ENCODE assay signal across 19 cellular contexts in genomic region chr2:100842241-100842922, GRCh38. TPM values are rescaled to one million over a fixed set of nuclear protein-coding genes. Genes with fewer than 3 reads are reported as not detected.
DNase-seq lines count a peak whose midpoint lies in the region; ATAC-seq, FAIRE-seq and TF ChIP-seq lines count a peak whose summit lies in the region.
"Had no signal": no experiment of that assay in that cellular context is flagged by ENCODE, and none has a peak within 500 bp of the region (broad histone marks: within the 10 kb centered on the region; RNA-seq: fewer than 3 reads in every experiment).

No MANE protein-coding gene starts in this region.

- H3K4me3 Mint-ChIP-seq in activated CD8-positive, alpha-beta T cell treated with anti-CD3 and anti-CD28 coated beads for 36 hours: no peak overlapping the region
- no peak overlapping the region for H3K4me3 Mint-ChIP-seq in activated CD8-positive, alpha-beta T cell treated with anti-CD3 and anti-CD28 coated beads, Interleukin-2, amount 10 ng/mL, durations not matched to agents 7 days and 5 days
- H3K4me3 Mint-ChIP-seq: CD14-positive monocyte; CD4-positive, alpha-beta memory T cell; GM23338 had no signal

- no peaks in the 10 kb centered on the region for H3K27me3 ChIP-seq in vagina
- H3K27me3 ChIP-seq in pancreas: no peaks in the 10 kb centered on the region
- H3K27me3 ChIP-seq: BLaER1 had no signal

- H3K27me3 Mint-ChIP-seq in activated CD8-positive, alpha-beta T cell treated with anti-CD3 and anti-CD28 coated beads for 36 hours: no peaks in the 10 kb centered on the region
- H3K27me3 Mint-ChIP-seq in activated CD8-positive, alpha-beta T cell treated with anti-CD3 and anti-CD28 coated beads, Interleukin-2, amount 10 ng/mL, durations not matched to agents 7 days and 5 days (ENCODE audit: low read depth): no peaks in the 10 kb centered on the region

- CTCF ChIA-PET in activated CD8-positive, alpha-beta T cell treated with anti-CD3 and anti-CD28 coated beads for 36 hours (lab: Charles Lee): no interaction called here
- CTCF ChIA-PET in activated CD8-positive, alpha-beta T cell treated with anti-CD3 and anti-CD28 coated beads, Interleukin-2, amount 10 ng/mL, durations not matched to agents 7 days and 5 days (lab: Charles Lee): no interaction called here

- H3K27ac ChIP-seq in vagina: no peak overlapping the region
- no peak overlapping the region for H3K27ac ChIP-seq in pancreas
- H3K27ac ChIP-seq: BLaER1, HL-60 had no signal

- intact Hi-C loops in activated CD8-positive, alpha-beta T cell treated with anti-CD3 and anti-CD28 coated beads for 36 hours (cut with micrococcal nuclease): no loop called here
- intact Hi-C loops in mucosa of descending colon (cut with DNase I, micrococcal nuclease): no loop called here
- intact Hi-C loops in vagina (cut with DNase I): no loop called here
- intact Hi-C loops in pancreas (cut with DNase I): no loop called here

- no peak overlapping the region for H3K27ac Mint-ChIP-seq in activated CD8-positive, alpha-beta T cell treated with anti-CD3 and anti-CD28 coated beads for 36 hours
- no peak overlapping the region for H3K27ac Mint-ChIP-seq in activated CD8-positive, alpha-beta T cell treated with anti-CD3 and anti-CD28 coated beads, Interleukin-2, amount 10 ng/mL, durations not matched to agents 7 days and 5 days
- H3K27ac Mint-ChIP-seq: CD14-positive monocyte; CD4-positive, alpha-beta memory T cell; GM23338 had no signal

- TF ChIP-seq POLR2A in vagina (IDR thresholded peaks at IDR 0.05): no peak

- TF ChIP-seq CTCF in activated CD8-positive, alpha-beta T cell treated with anti-CD3 and anti-CD28 coated beads for 36 hours (IDR thresholded peaks at IDR 0.05): no peak
- TF ChIP-seq CTCF in mucosa of descending colon (IDR thresholded peaks at IDR 0.05) (no peak), vagina (IDR thresholded peaks at IDR 0.05) (no peak), pancreas (IDR thresholded peaks at IDR 0.05) (no peak)

- no peaks in the 10 kb centered on the region for H3K9me3 Mint-ChIP-seq in activated CD8-positive, alpha-beta T cell treated with anti-CD3 and anti-CD28 coated beads for 36 hours
- no peaks in the 10 kb centered on the region for H3K9me3 Mint-ChIP-seq in activated CD8-positive, alpha-beta T cell treated with anti-CD3 and anti-CD28 coated beads, Interleukin-2, amount 10 ng/mL, durations not matched to agents 7 days and 5 days (ENCODE audit: insufficient read depth)

- H3K36me3 ChIP-seq in mucosa of descending colon (ENCODE audit: low read depth) (no peaks in the 10 kb centered on the region), vagina (no peaks in the 10 kb centered on the region), pancreas (no peaks in the 10 kb centered on the region)
- H3K36me3 ChIP-seq: BLaER1 had no signal

- POLR2A ChIA-PET in activated CD8-positive, alpha-beta T cell treated with anti-CD3 and anti-CD28 coated beads for 36 hours (lab: Charles Lee): no interaction called here
- POLR2A ChIA-PET in activated CD8-positive, alpha-beta T cell treated with anti-CD3 and anti-CD28 coated beads, Interleukin-2, amount 10 ng/mL, durations not matched to agents 7 days and 5 days (lab: Charles Lee): no interaction called here

- WGBS in pancreas, 2 donors: 78 to 87% methylated on average over 9 of the region's 9 CpGs

- FAIRE-seq in pancreas (lab: Jason Lieb, UNC): no peak
- FAIRE-seq: GM12892, H54 had no signal

- H3K4me3 ChIP-seq in mucosa of descending colon: no peak overlapping the region
- H3K4me3 ChIP-seq in vagina: no peak overlapping the region
- H3K4me3 ChIP-seq in pancreas: no peak overlapping the region
- H3K4me3 ChIP-seq: BLaER1, GM23338 had no signal

- H3K9me3 ChIP-seq in mucosa of descending colon (no peaks in the 10 kb centered on the region), vagina (no peaks in the 10 kb centered on the region), pancreas (no peaks in the 10 kb centered on the region)
- H3K9me3 ChIP-seq: BLaER1 had no signal

- H3K4me1 ChIP-seq in mucosa of descending colon (ENCODE audit: low read depth) (peaks cover 7% of the 10 kb centered on the region), vagina (no peaks in the 10 kb centered on the region), pancreas (peaks cover 5 to 26% (median 21%) of the 10 kb centered on the region in 3 donors)
- H3K4me1 ChIP-seq: BLaER1 had no signal

- peak; percentile 20 for ATAC-seq in activated CD8-positive, alpha-beta T cell treated with anti-CD3 and anti-CD28 coated beads for 36 hours
- no peak for ATAC-seq in activated CD8-positive, alpha-beta T cell treated with anti-CD3 and anti-CD28 coated beads, Interleukin-2, amount 10 ng/mL, durations not matched to agents 7 days and 5 days
- ATAC-seq in left lobe of liver (peak; percentile 11), mucosa of descending colon (peak; percentile 35), HG02840 (IDR thresholded peaks at IDR 0.05; ENCODE audit: low FRiP score, unreplicated experiment) (no peak), pancreas (no peak)
- ATAC-seq: GM23338 had no signal

- peak; percentile 10 for DNase-seq in activated CD8-positive, alpha-beta T cell treated with anti-CD3 and anti-CD28 coated beads for 36 hours
- DNase-seq in activated CD8-positive, alpha-beta T cell treated with anti-CD3 and anti-CD28 coated beads, Interleukin-2, amount 10 ng/mL, durations not matched to agents 7 days and 5 days: no peak
- DNase-seq in left lobe of liver (ENCODE audit: low spot score) (no peak), mucosa of descending colon (no peak), vagina (ENCODE audit: extremely low spot score in 2 of 2) (no peak), pancreas (no peak)
- DNase-seq: 8988T; CD4-positive, alpha-beta memory T cell; DMS153; DMS79; GDM1; HCEC 1CT had no signal

- H3K4me1 Mint-ChIP-seq in activated CD8-positive, alpha-beta T cell treated with anti-CD3 and anti-CD28 coated beads for 36 hours (ENCODE audit: low read depth): peaks cover 7% of the 10 kb centered on the region
- H3K4me1 Mint-ChIP-seq in activated CD8-positive, alpha-beta T cell treated with anti-CD3 and anti-CD28 coated beads, Interleukin-2, amount 10 ng/mL, durations not matched to agents 7 days and 5 days (ENCODE audit: low read depth): no peaks in the 10 kb centered on the region
- H3K4me1 Mint-ChIP-seq: CD14-positive monocyte; CD4-positive, alpha-beta memory T cell; GM23338 had no signal

- H3K36me3 Mint-ChIP-seq in activated CD8-positive, alpha-beta T cell treated with anti-CD3 and anti-CD28 coated beads for 36 hours (ENCODE audit: low read depth): peaks cover 6% of the 10 kb centered on the region
- no peaks in the 10 kb centered on the region for H3K36me3 Mint-ChIP-seq in activated CD8-positive, alpha-beta T cell treated with anti-CD3 and anti-CD28 coated beads, Interleukin-2, amount 10 ng/mL, durations not matched to agents 7 days and 5 days (ENCODE audit: low read depth)
- H3K36me3 Mint-ChIP-seq: CD14-positive monocyte; CD4-positive, alpha-beta memory T cell had no signal

RNA-seq across cellular contexts. Expression of gene NPAS2, which starts 22.4 kb away (rescaled TPM):
- total RNA-seq in activated CD8-positive, alpha-beta T cell treated with anti-CD3 and anti-CD28 coated beads for 36 hours: 10 to 100 TPM; 14.4 to 15.2 TPM
- total RNA-seq in activated CD8-positive, alpha-beta T cell treated with anti-CD3 and anti-CD28 coated beads, Interleukin-2, amount 10 ng/mL, durations not matched to agents 7 days and 5 days: 1 to 10 TPM; 5.5 to 6.2 TPM
- 23.9 TPM for total RNA-seq in left lobe of liver
- 10 to 100 TPM; 42.5 to 53.1 (median 46.5) TPM for total RNA-seq in mucosa of descending colon
- 37.6 TPM for total RNA-seq in vagina
- 10 to 100 TPM; 27.2 to 46.3 (median 32.7) TPM for total RNA-seq in pancreas
- 10 to 100 TPM; 20.6 to 35.3 TPM for polyA plus RNA-seq in pancreas
- polyA plus RNA-seq: CD14-positive monocyte had no signal

Comparison
In these comparisons a context has a peak if more than half of its experiments do, and no peak if none do; other contexts are left out.
1. ATAC-seq: peak in activated CD8-positive, alpha-beta T cell treated with anti-CD3 and anti-CD28 coated beads for 36 hours (single experiment), left lobe of liver (single experiment) and mucosa of descending colon (single experiment); none in activated CD8-positive, alpha-beta T cell treated with anti-CD3 and anti-CD28 coated beads, Interleukin-2, amount 10 ng/mL, durations not matched to agents 7 days and 5 days (single experiment), HG02840 (single experiment) and pancreas (0 of 4).